1 cellular context compared by ENCODE assay signal in genomic region chr22:36232715-36233401, GRCh38.
TF ChIP-seq lines count a peak whose summit lies in the region.

No MANE protein-coding gene starts in this region.

TF ChIP-seq in HepG2, 621 proteins besides CTCF, POLR2A, EP300 and RAD21 (continues in another document):
- TF ChIP-seq ZNF768 (CRISPR knock-in tag; IDR thresholded peaks at IDR 0.05) (no peak), KLF11 (CRISPR knock-in tag; IDR thresholded peaks at IDR 0.05) (no peak), YEATS2 (CRISPR knock-in tag; IDR thresholded peaks at IDR 0.05; ENCODE audit: borderline replicate concordance) (no peak), ZNF749 (CRISPR knock-in tag; IDR thresholded peaks at IDR 0.05; ENCODE audit: borderline replicate concordance) (no peak), FOSL1 (CRISPR knock-in tag; IDR thresholded peaks at IDR 0.05; ENCODE audit: borderline replicate concordance) (no peak), SP5 (CRISPR knock-in tag; IDR thresholded peaks at IDR 0.05; ENCODE audit: borderline replicate concordance, low read depth) (no peak), HNRNPLL (IDR thresholded peaks at IDR 0.05; ENCODE audit: low read depth, low read length, poor library complexity, severe bottlenecking) (no peak), ZFAT (CRISPR knock-in tag; conservative IDR thresholded peaks at IDR 0.05) (no peak), SOX6 (IDR thresholded peaks at IDR 0.05) (no peak), SOX6 (CRISPR knock-in tag; IDR thresholded peaks at IDR 0.05) (0 out of 2 replicates have a peak, but pooled peaks have one; percentile 33), MXD3 (CRISPR knock-in tag; IDR thresholded peaks at IDR 0.05) (no peak), HMGXB4 (CRISPR knock-in tag; IDR thresholded peaks at IDR 0.05; ENCODE audit: borderline replicate concordance in 1 of 2, low read depth in 1 of 2) (no peak), FOXO1 (CRISPR knock-in tag; IDR thresholded peaks at IDR 0.05) (peak; percentile 43; the same call in 1 of the 2 replicates), PCBP1 (IDR thresholded peaks at IDR 0.05; ENCODE audit: borderline replicate concordance, low read depth, low read length) (no peak), RFX1 (IDR thresholded peaks at IDR 0.05) (no peak), HOXA9 (CRISPR knock-in tag; IDR thresholded peaks at IDR 0.05; ENCODE audit: borderline replicate concordance) (no peak), PRDM15 (CRISPR knock-in tag; IDR thresholded peaks at IDR 0.05) (no peak), ZNF121 (CRISPR knock-in tag; IDR thresholded peaks at IDR 0.05) (no peak), ZSCAN25 (CRISPR knock-in tag; IDR thresholded peaks at IDR 0.05) (peak; percentile 94), POLR2G (IDR thresholded peaks at IDR 0.05; ENCODE audit: low read depth, low read length) (peak; percentile 45; the same call in 1 of the 2 replicates), ZNF687 (CRISPR knock-in tag; IDR thresholded peaks at IDR 0.05) (peak; percentile 72), ZNF652 (CRISPR knock-in tag; IDR thresholded peaks at IDR 0.05; ENCODE audit: borderline replicate concordance, low read depth) (peak; percentile 63; the same call in 1 of the 2 replicates), BHLHE40 (IDR thresholded peaks at IDR 0.05; ENCODE audit: low read length) (no peak), HDAC1 (CRISPR knock-in tag; IDR thresholded peaks at IDR 0.05) (peak; percentile 32; the same call in 1 of the 2 replicates), PHF21A (CRISPR knock-in tag; IDR thresholded peaks at IDR 0.05) (no peak), MTF1 (CRISPR knock-in tag; IDR thresholded peaks at IDR 0.05) (no peak), ZNF598 (CRISPR knock-in tag; IDR thresholded peaks at IDR 0.05; ENCODE audit: borderline replicate concordance) (no peak), MEIS1 (CRISPR knock-in tag; IDR thresholded peaks at IDR 0.05; ENCODE audit: borderline replicate concordance) (no peak), ERF (CRISPR knock-in tag; IDR thresholded peaks at IDR 0.05) (0 out of 2 replicates have a peak, but pooled peaks have one; percentile 27), ZNF562 (CRISPR knock-in tag; IDR thresholded peaks at IDR 0.05; ENCODE audit: borderline replicate concordance) (no peak), ZNF441 (CRISPR knock-in tag; IDR thresholded peaks at IDR 0.05; ENCODE audit: borderline replicate concordance) (no peak), NFATC3 (CRISPR knock-in tag; IDR thresholded peaks at IDR 0.05) (no peak), ZNF773 (CRISPR knock-in tag; IDR thresholded peaks at IDR 0.05; ENCODE audit: borderline replicate concordance) (no peak), ZNF670 (CRISPR knock-in tag; IDR thresholded peaks at IDR 0.05; ENCODE audit: borderline replicate concordance) (no peak), ZNF12 (CRISPR knock-in tag; IDR thresholded peaks at IDR 0.05) (no peak), HNRNPL (IDR thresholded peaks at IDR 0.05; ENCODE audit: low read depth, low read length) (0 out of 2 replicates have a peak, but pooled peaks have one; percentile 39), RXRB (CRISPR knock-in tag; IDR thresholded peaks at IDR 0.05; ENCODE audit: borderline replicate concordance) (0 out of 2 replicates have a peak, but pooled peaks have one; percentile 13), TRIM24 (CRISPR knock-in tag; IDR thresholded peaks at IDR 0.05) (no peak), NFIB (CRISPR knock-in tag; IDR thresholded peaks at IDR 0.05; ENCODE audit: borderline replicate concordance) (no peak)
- TF ChIP-seq, protein P1, sequence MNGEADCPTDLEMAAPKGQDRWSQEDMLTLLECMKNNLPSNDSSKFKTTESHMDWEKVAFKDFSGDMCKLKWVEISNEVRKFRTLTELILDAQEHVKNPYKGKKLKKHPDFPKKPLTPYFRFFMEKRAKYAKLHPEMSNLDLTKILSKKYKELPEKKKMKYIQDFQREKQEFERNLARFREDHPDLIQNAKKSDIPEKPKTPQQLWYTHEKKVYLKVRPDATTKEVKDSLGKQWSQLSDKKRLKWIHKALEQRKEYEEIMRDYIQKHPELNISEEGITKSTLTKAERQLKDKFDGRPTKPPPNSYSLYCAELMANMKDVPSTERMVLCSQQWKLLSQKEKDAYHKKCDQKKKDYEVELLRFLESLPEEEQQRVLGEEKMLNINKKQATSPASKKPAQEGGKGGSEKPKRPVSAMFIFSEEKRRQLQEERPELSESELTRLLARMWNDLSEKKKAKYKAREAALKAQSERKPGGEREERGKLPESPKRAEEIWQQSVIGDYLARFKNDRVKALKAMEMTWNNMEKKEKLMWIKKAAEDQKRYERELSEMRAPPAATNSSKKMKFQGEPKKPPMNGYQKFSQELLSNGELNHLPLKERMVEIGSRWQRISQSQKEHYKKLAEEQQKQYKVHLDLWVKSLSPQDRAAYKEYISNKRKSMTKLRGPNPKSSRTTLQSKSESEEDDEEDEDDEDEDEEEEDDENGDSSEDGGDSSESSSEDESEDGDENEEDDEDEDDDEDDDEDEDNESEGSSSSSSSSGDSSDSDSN (CRISPR knock-in tag; IDR thresholded peaks at IDR 0.05): peak; percentile 21; the same call in 1 of the 2 replicates
- TF ChIP-seq, protein P2, sequence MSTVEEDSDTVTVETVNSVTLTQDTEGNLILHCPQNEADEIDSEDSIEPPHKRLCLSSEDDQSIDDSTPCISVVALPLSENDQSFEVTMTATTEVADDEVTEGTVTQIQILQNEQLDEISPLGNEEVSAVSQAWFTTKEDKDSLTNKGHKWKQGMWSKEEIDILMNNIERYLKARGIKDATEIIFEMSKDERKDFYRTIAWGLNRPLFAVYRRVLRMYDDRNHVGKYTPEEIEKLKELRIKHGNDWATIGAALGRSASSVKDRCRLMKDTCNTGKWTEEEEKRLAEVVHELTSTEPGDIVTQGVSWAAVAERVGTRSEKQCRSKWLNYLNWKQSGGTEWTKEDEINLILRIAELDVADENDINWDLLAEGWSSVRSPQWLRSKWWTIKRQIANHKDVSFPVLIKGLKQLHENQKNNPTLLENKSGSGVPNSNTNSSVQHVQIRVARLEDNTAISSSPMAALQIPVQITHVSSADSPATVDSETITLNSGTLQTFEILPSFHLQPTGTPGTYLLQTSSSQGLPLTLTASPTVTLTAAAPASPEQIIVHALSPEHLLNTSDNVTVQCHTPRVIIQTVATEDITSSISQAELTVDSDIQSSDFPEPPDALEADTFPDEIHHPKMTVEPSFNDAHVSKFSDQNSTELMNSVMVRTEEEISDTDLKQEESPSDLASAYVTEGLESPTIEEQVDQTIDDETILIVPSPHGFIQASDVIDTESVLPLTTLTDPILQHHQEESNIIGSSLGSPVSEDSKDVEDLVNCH (CRISPR knock-in tag; IDR thresholded peaks at IDR 0.05): no peak
- TF ChIP-seq, protein P3, sequence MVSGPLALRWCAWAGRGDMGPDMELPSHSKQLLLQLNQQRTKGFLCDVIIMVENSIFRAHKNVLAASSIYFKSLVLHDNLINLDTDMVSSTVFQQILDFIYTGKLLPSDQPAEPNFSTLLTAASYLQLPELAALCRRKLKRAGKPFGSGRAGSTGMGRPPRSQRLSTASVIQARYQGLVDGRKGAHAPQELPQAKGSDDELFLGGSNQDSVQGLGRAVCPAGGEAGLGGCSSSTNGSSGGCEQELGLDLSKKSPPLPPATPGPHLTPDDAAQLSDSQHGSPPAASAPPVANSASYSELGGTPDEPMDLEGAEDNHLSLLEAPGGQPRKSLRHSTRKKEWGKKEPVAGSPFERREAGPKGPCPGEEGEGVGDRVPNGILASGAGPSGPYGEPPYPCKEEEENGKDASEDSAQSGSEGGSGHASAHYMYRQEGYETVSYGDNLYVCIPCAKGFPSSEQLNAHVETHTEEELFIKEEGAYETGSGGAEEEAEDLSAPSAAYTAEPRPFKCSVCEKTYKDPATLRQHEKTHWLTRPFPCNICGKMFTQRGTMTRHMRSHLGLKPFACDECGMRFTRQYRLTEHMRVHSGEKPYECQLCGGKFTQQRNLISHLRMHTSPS (CRISPR knock-in tag; IDR thresholded peaks at IDR 0.05; ENCODE audit: low read depth): peak; percentile 40; the same call in 1 of the 2 replicates
- TF ChIP-seq, protein P4, sequence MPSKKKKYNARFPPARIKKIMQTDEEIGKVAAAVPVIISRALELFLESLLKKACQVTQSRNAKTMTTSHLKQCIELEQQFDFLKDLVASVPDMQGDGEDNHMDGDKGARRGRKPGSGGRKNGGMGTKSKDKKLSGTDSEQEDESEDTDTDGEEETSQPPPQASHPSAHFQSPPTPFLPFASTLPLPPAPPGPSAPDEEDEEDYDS (CRISPR knock-in tag; IDR thresholded peaks at IDR 0.05): no peak
- TF ChIP-seq, protein P5, sequence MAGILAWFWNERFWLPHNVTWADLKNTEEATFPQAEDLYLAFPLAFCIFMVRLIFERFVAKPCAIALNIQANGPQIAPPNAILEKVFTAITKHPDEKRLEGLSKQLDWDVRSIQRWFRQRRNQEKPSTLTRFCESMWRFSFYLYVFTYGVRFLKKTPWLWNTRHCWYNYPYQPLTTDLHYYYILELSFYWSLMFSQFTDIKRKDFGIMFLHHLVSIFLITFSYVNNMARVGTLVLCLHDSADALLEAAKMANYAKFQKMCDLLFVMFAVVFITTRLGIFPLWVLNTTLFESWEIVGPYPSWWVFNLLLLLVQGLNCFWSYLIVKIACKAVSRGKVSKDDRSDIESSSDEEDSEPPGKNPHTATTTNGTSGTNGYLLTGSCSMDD (CRISPR knock-in tag; IDR thresholded peaks at IDR 0.05): no peak
- TF ChIP-seq, protein P6, sequence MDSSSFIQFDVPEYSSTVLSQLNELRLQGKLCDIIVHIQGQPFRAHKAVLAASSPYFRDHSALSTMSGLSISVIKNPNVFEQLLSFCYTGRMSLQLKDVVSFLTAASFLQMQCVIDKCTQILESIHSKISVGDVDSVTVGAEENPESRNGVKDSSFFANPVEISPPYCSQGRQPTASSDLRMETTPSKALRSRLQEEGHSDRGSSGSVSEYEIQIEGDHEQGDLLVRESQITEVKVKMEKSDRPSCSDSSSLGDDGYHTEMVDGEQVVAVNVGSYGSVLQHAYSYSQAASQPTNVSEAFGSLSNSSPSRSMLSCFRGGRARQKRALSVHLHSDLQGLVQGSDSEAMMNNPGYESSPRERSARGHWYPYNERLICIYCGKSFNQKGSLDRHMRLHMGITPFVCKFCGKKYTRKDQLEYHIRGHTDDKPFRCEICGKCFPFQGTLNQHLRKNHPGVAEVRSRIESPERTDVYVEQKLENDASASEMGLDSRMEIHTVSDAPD (CRISPR knock-in tag; IDR thresholded peaks at IDR 0.05): no peak
